In the genomic region with DNA sequence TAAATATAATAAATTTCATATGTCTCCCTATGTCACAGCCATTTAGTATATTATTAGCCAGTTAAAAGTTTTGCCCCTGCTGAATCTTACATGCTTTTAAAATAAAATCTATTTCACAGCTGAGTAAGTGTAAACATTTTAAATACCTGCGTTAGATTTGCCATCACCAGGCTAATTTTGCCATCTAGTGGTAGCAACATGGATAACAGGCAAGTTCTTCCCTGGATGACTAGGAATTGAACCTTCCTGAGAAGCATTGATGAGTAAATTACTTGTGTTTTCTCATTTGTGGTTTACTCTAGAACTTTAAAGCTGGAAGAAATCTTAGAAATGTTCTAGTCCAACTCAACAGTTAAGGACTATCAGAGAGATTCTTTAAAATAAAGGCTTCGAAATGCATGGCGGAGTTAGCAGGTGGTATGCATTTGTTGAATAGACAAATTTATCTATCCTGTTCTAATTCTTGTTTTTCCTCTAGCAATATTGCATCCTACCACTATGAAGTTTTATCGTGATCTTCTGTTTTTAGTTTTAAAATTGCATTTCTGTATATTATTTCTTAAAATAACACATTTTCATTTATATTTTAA, we compare ENCODE assay signal across 9 cellular contexts. TPM values are rescaled to one million over a fixed set of nuclear protein-coding genes. Genes with fewer than 3 reads are reported as not detected.
A peak's percentile ranks its signal among the peaks of the same experiment; 100 is the strongest.
DNase-seq lines count a peak whose midpoint lies in the region; ATAC-seq and TF ChIP-seq lines count a peak whose summit lies in the region.
"Had no signal": no experiment of that assay in that cellular context is flagged by ENCODE, and none has a peak within 500 bp of the region (broad histone marks: within the 10 kb centered on the region; RNA-seq: fewer than 3 reads in every experiment).

No MANE protein-coding gene starts in this region.

- no peak overlapping the region for H3K27ac ChIP-seq in left lung
- H3K27ac ChIP-seq: neutrophil had no signal

- no peaks in the 10 kb centered on the region for H3K9me3 ChIP-seq in BE2C
- no peaks in the 10 kb centered on the region for H3K9me3 ChIP-seq in left lung
- H3K9me3 ChIP-seq: neutrophil had no signal

- intact Hi-C loops in left lung (cut with DNase I): loop anchor here in 1 of 2 donors (5.0 to 10.0 kb wide), 3 partner anchors 98 to 450 kb away; a partner anchor contains a TSS

- ATAC-seq in HG02885 (IDR thresholded peaks at IDR 0.05; ENCODE audit: poor library complexity, unreplicated experiment) (peak; percentile 55), left lung (peak; percentile 43)

- H3K4me1 ChIP-seq in BE2C: no peaks in the 10 kb centered on the region
- H3K4me1 ChIP-seq in left lung: peaks cover 4 to 11% of the 10 kb centered on the region in 2 donors

- TF ChIP-seq CTCF in BE2C (IDR thresholded peaks at IDR 0.05; ENCODE audit: low read depth, low read length) (peak; percentile 90), GM12864 (IDR thresholded peaks at IDR 0.05; ENCODE audit: low read depth, low read length, missing control alignments) (peak; percentile 78), left lung (IDR thresholded peaks at IDR 0.05) (peak; percentile 54 to 80)

- DNase-seq in BE2C (peak; percentile 28), GM12864 (ENCODE audit: low read depth) (peak; percentile 27), NCI-H526 (lab: John Stamatoyannopoulos, UW) (peak; percentile 19 to 67), brain pericyte (ENCODE audit: low read depth, low spot score) (peak; percentile 42), left lung (no peak), T-helper 9 cell (no peak)
- no peak for DNase-seq in activated CD8-positive, alpha-beta memory T cell treated with anti-CD3 and anti-CD28 coated beads, Interleukin-2, amount 50 U/mL, for 48 hours

- H3K27me3 ChIP-seq in BE2C (no peaks in the 10 kb centered on the region), left lung (peaks cover 0 to 33% of the 10 kb centered on the region in 2 donors)

- H3K4me3 ChIP-seq in BE2C (ENCODE audit: low read depth, low read length) (no peak overlapping the region), GM12864 (ENCODE audit: low read depth, low read length) (no peak overlapping the region), left lung (no peak overlapping the region)

- H3K36me3 ChIP-seq in BE2C (no peaks in the 10 kb centered on the region), left lung (no peaks in the 10 kb centered on the region)
- H3K36me3 ChIP-seq: neutrophil had no signal

RNA-seq across cellular contexts. Expression of a gene that starts 2.6 kb away (rescaled TPM):
- polyA plus RNA-seq in BE2C (2012; ENCODE audit: insufficient read depth, insufficient read length, low read depth): not detected
- total RNA-seq in left lung: 1 to 10 TPM in 1 of 2 donors, under 1 TPM in 1; 0.86 to 4.0 TPM

Comparison
In these comparisons a context has a peak if more than half of its experiments do, and no peak if none do; other contexts are left out.
1. DNase-seq: peak in BE2C (single experiment), GM12864 (single experiment), NCI-H526 (2 of 2) and brain pericyte (single experiment); none in left lung (0 of 2), T-helper 9 cell (single experiment) and activated CD8-positive, alpha-beta memory T cell treated with anti-CD3 and anti-CD28 coated beads, Interleukin-2, amount 50 U/mL, for 48 hours (single experiment).
2. Peak in every context shown above with its lines, with median percentiles within 50 percentile points of each other: CTCF ChIP-seq.